Comparison of ENCODE assay signal across 8 cellular contexts in genomic region chr12:93742086-93742934, GRCh38.
DNase-seq lines count a peak whose midpoint lies in the region; ATAC-seq lines count a peak whose summit lies in the region.

No MANE protein-coding gene starts in this region.

- peak overlapping the region; percentile 43 for H3K27ac ChIP-seq in epithelial cell of prostate

- ATAC-seq in GM19035 (IDR thresholded peaks at IDR 0.05; ENCODE audit: unreplicated experiment) (peak; percentile 89), HG03378 (IDR thresholded peaks at IDR 0.05; ENCODE audit: unreplicated experiment) (peak; percentile 58)

- DNase-seq in Ammon's horn (ENCODE audit: low spot score) = peak; percentile 82
- peak; percentile 55 for DNase-seq in NCI-H748 treated with DMSO at 0.1 percent for 48 hours (lab: John Stamatoyannopoulos, UW)
- peak; percentile 38 for DNase-seq in activated T-cell treated with anti-CD3 and anti-CD28 coated beads for 24 hours (ENCODE audit: low read depth)
- peak; percentile 10 for DNase-seq in epithelial cell of prostate (ENCODE audit: low read depth, low spot score)
- DNase-seq in midbrain (lab: John Stamatoyannopoulos, UW) = peak; percentile 75
- DNase-seq in stimulated activated CD8-positive, alpha-beta memory T cell treated with anti-CD3 and anti-CD28 coated beads, Interleukin-15, amount 100 ng/mL, for 48 hours (ENCODE audit: low read depth in 2 of 2) = peak; percentile 58 to 59

Comparison
In these comparisons a context has a peak if more than half of its experiments do, and no peak if none do; other contexts are left out.
1. Peak in every context shown above with its lines: DNase-seq, ATAC-seq and H3K27ac ChIP-seq.
2. DNase-seq: peak in every context shown above with its lines; median percentile 82 in Ammon's horn; 75 in midbrain; 58 in stimulated activated CD8-positive, alpha-beta memory T cell treated with anti-CD3 and anti-CD28 coated beads, Interleukin-15, amount 100 ng/mL, for 48 hours; 55 in NCI-H748 treated with DMSO at 0.1 percent for 48 hours; 38 in activated T-cell treated with anti-CD3 and anti-CD28 coated beads for 24 hours; 10 in epithelial cell of prostate.